ENCODE assay signal across 13 cellular contexts in genomic region chr14:61308198-61308597, GRCh38.
"Had no signal": no experiment of that assay in that cellular context is flagged by ENCODE, and none has a peak within 500 bp of the region (broad histone marks: within the 10 kb centered on the region; RNA-seq: fewer than 3 reads in every experiment).

No MANE protein-coding gene starts in this region.

- H3K4me3 Mint-ChIP-seq: activated CD8-positive, alpha-beta T cell treated with anti-CD3 and anti-CD28 coated beads for 36 hours; nephron; T-helper 17 cell; type B pancreatic cell had no signal

- H3K4me1 ChIP-seq: ascending aorta, gastroesophageal sphincter, prostate gland had no signal

- H3K27me3 ChIP-seq: ascending aorta, gastroesophageal sphincter had no signal

- DNase-seq: activated CD8-positive, alpha-beta memory T cell treated with anti-CD3 and anti-CD28 coated beads, Interleukin-2, amount 50 U/mL, for 4 hours; activated CD8-positive, alpha-beta T cell treated with anti-CD3 and anti-CD28 coated beads for 36 hours; activated naive CD4-positive, alpha-beta T cell; hypothalamus; occipital lobe; stimulated activated CD4-positive, alpha-beta T cell treated with anti-CD3 and anti-CD28 coated beads, Interleukin-2, amount 100 ng/mL, for 48 hours; stimulated activated naive CD4-positive, alpha-beta T cell treated with Interleukin-2 at 50 U/mL for 16 hours; T-helper 17 cell had no signal

- H3K27ac Mint-ChIP-seq: activated CD8-positive, alpha-beta T cell treated with anti-CD3 and anti-CD28 coated beads for 36 hours; nephron; T-helper 17 cell; type B pancreatic cell had no signal

- H3K27me3 Mint-ChIP-seq: activated CD8-positive, alpha-beta T cell treated with anti-CD3 and anti-CD28 coated beads for 36 hours; T-helper 17 cell; type B pancreatic cell had no signal

- H3K4me1 Mint-ChIP-seq: nephron had no signal

- H3K9me3 ChIP-seq: ascending aorta, prostate gland had no signal

- H3K36me3 ChIP-seq: ascending aorta, gastroesophageal sphincter, prostate gland had no signal

- H3K27ac ChIP-seq: ascending aorta, prostate gland had no signal

- ATAC-seq: activated CD8-positive, alpha-beta T cell treated with anti-CD3 and anti-CD28 coated beads for 36 hours; gastroesophageal sphincter; T-helper 17 cell had no signal

- H3K4me3 ChIP-seq: ascending aorta, gastroesophageal sphincter, prostate gland had no signal
